9 cellular contexts compared by ENCODE assay signal in the genomic region with DNA sequence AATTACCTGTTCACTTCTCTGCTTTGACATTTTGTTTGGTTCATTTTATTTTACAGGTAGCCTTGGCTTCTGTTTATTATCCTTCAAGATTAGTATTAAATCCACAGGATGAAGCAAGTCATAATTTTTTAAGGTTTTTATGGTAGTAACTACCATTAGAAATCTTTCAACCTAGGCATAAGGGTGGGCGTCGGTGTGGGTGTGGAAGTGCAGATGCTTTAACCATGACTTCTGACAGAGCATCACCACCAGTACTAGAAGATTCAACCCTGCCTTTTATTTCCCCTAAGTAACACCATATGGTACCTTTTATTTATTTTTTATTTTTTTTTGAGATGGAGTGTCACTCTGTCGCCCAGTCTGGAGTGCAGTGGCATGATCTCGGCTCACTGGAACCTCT. TPM values are rescaled to one million over a fixed set of nuclear protein-coding genes. Genes with fewer than 3 reads are reported as not detected.
"Had no signal": no experiment of that assay in that cellular context is flagged by ENCODE, and none has a peak within 500 bp of the region (broad histone marks: within the 10 kb centered on the region; RNA-seq: fewer than 3 reads in every experiment).

No MANE protein-coding gene starts in this region.

- H3K9ac ChIP-seq: GM23248 had no signal

- H3K9me3 ChIP-seq: HAP-1 had no signal

- ATAC-seq: HCT116, K562 had no signal

- H3K27ac ChIP-seq: GM23248 had no signal

- DNase-seq: GM23248, GOT3, H7, IMR-90 had no signal

- H3K4me3 ChIP-seq: GM23248, HAP-1, K562 had no signal

- H3K4me1 ChIP-seq: HAP-1 had no signal

- H2AFZ ChIP-seq: GM23248 had no signal

RNA-seq across cellular contexts. Expression of a gene that starts 49.2 kb away (rescaled TPM):
- total RNA-seq: GM23248, H4, H7, HT-29, IMR-90 had no signal
- polyA plus RNA-seq: GM23248, IMR-90 had no signal
